In genomic region chr6:30169658-30170614, GRCh38 we compare ENCODE assay signal across 8 cellular contexts. TPM values are rescaled to one million over a fixed set of nuclear protein-coding genes. Genes with fewer than 3 reads are reported as not detected.
DNase-seq lines count a peak whose midpoint lies in the region; ATAC-seq and TF ChIP-seq lines count a peak whose summit lies in the region.

No MANE protein-coding gene starts in this region.

- H3F3A ChIP-seq in PC-9 (ENCODE audit: insufficient read depth, low read depth): no peaks in the 10 kb centered on the region

- no peaks in the 10 kb centered on the region for H3K79me2 ChIP-seq in PC-9 (ENCODE audit: low read depth)

- no peak overlapping the region for H3K4me2 ChIP-seq in PC-9

- H3K27ac ChIP-seq in PC-9 (no peak overlapping the region), dorsolateral prefrontal cortex (no peak overlapping the region)

- BruUV-seq in PC-9 (replicated peaks; lab: Mats Ljungman, UMichigan): no TSS peak

- no peaks in the 10 kb centered on the region for H4K20me1 ChIP-seq in PC-9 (ENCODE audit: insufficient read depth)

- H3K9me2 ChIP-seq in PC-9 (ENCODE audit: insufficient read depth): no peaks in the 10 kb centered on the region

- POLR2A ChIA-PET in PC-9 (lab: Charles Lee; ENCODE audit: unreplicated experiment): no interaction called here

- H3K36me3 ChIP-seq in PC-9 (ENCODE audit: low read depth): no peaks in the 10 kb centered on the region

- H3K4me3 ChIP-seq in PC-9 (no peak overlapping the region), dorsolateral prefrontal cortex (no peak overlapping the region)

- peaks cover 28% of the 10 kb centered on the region for H3K27me3 ChIP-seq in PC-9 (ENCODE audit: insufficient read depth, low read depth)
- peaks cover 2 to 88% (median 53%) of the 10 kb centered on the region in 45 donors for H3K27me3 ChIP-seq in dorsolateral prefrontal cortex

- CTCF ChIA-PET in PC-9 (lab: Charles Lee): no interaction called here

- TF ChIP-seq CTCF in PC-9 (conservative IDR thresholded peaks at IDR 0.05) (peak; percentile 87), dorsolateral prefrontal cortex (IDR thresholded peaks at IDR 0.05 in 54 of 56, conservative IDR thresholded peaks at IDR 0.05 in 2 of 56; ENCODE audit: low read depth in 1 of 56, partially characterized antibody in 56 of 56) (peak in 55 of 56 donors; percentile 27 to 76 (median 66))

- DNase-seq in DMS53 treated with DMSO at 0.1 percent for 48 hours (lab: John Stamatoyannopoulos, UW; ENCODE audit: unreplicated experiment) (peak; percentile 54), PC-9 (peak; percentile 11 to 51), dorsolateral prefrontal cortex (no peak), medulla oblongata (ENCODE audit: extremely low spot score) (peak; percentile 61), activated gamma-delta T cell treated with Interleukin-2 at 50 U/mL for 16 hours (no peak)

- ATAC-seq in HG02798 (IDR thresholded peaks at IDR 0.05; ENCODE audit: poor library complexity, unreplicated experiment) (peak; percentile 46), GM18873 (IDR thresholded peaks at IDR 0.05; ENCODE audit: low FRiP score, unreplicated experiment) (no peak), GM18511 (IDR thresholded peaks at IDR 0.05; ENCODE audit: unreplicated experiment) (no peak)

- H2AFZ ChIP-seq in PC-9: no peak overlapping the region

- no peaks in the 10 kb centered on the region for H3K9me3 ChIP-seq in PC-9 (ENCODE audit: insufficient read depth, low read depth)

- H3K4me1 ChIP-seq in PC-9 (replicated peaks; ENCODE audit: insufficient read depth): no peaks in the 10 kb centered on the region

- intact Hi-C loops in PC-9 (cut with micrococcal nuclease; ENCODE audit: unreplicated experiment): loop anchor here (1.0 to 10.0 kb wide), 6 partner anchors 39 to 519 kb away; no protein-coding TSS in a partner anchor
- intact Hi-C loops in dorsolateral prefrontal cortex (cut with DNase I): loop anchor here (5.0 to 10.0 kb wide), 2 partner anchors 68 to 325 kb away; no protein-coding TSS in a partner anchor

RNA-seq across cellular contexts. Expression of gene TRIM15, which starts 6.6 kb away (rescaled TPM):
- total RNA-seq in PC-9 (2021) (not detected in 2 replicates), dorsolateral prefrontal cortex (not detected)

RNA-seq across cellular contexts. Expression of gene TRIM10, which starts 8.9 kb away (rescaled TPM):
- total RNA-seq in PC-9 (2021) (not detected in 2 replicates), dorsolateral prefrontal cortex (under 1 TPM in 5 of 120 experiments, not detected in 115; 0.15 to 0.22 (median 0.18) TPM)

RNA-seq across cellular contexts. Expression of gene TRIM40, which starts 34.0 kb away (rescaled TPM):
- total RNA-seq in PC-9 (2021) (not detected in 2 replicates), dorsolateral prefrontal cortex (not detected)

RNA-seq across cellular contexts. Expression of gene TRIM26, which starts 43.3 kb away (rescaled TPM):
- total RNA-seq in PC-9 (2021): 45.3 and 53.9 TPM in 2 replicates
- total RNA-seq in dorsolateral prefrontal cortex: 10 to 100 TPM; 22.4 to 51.1 (median 31.6) TPM

RNA-seq across cellular contexts. Expression of gene TRIM31, which starts 57.0 kb away (rescaled TPM):
- total RNA-seq in PC-9 (2021) (not detected in 2 replicates), dorsolateral prefrontal cortex (not detected)

Comparison
In these comparisons a context has a peak if more than half of its experiments do, and no peak if none do; other contexts are left out.
1. DNase-seq: peak in DMS53 treated with DMSO at 0.1 percent for 48 hours (single experiment), PC-9 (2 of 2) and medulla oblongata (single experiment); none in dorsolateral prefrontal cortex (0 of 10) and activated gamma-delta T cell treated with Interleukin-2 at 50 U/mL for 16 hours (single experiment).